ENCODE assay signal across 7 cellular contexts in the genomic region with DNA sequence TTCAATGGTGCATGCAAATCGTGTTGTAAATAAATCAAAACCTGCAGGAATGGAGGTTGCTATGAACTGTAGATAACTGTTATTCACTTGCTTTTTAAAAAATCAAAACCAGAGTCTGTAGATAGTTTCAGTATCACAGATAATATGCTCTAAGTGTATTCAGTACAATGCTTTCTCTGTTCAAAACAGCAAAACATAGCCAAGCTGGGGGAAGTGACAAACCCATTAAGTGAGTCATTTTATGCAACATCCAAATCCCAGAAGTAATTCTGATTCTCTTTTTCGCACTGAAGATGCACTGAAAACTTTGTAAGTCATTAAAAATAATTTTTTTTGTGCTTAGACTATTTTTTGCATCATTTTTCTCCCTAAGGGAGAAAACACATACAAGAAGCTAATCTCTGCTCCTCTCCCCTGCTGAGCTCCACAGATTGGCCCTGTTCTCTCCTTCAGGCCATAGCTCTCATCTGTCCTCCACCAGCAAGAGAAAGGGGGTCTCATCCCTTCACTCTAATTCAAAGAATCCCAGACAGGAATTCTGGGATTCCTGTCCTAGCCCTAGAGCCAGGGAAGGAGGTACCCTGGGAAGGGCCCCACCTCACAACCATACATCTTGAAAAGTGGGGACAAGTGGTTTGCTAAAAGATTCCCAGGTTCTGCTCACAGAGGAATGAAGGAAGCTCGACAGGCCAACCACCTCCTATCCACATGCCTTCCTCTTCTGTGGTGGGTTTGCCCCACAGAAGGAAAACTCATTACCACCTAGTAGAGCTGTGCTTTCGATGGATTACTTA. TPM values are rescaled to one million over a fixed set of nuclear protein-coding genes. Genes with fewer than 3 reads are reported as not detected.
A peak's percentile ranks its signal among the peaks of the same experiment; 100 is the strongest.
DNase-seq lines count a peak whose midpoint lies in the region; ATAC-seq, FAIRE-seq and TF ChIP-seq lines count a peak whose summit lies in the region.

No MANE protein-coding gene starts in this region.

- no peaks in the 10 kb centered on the region for H3K27me3 ChIP-seq in endodermal cell (ENCODE audit: control insufficient read depth, insufficient read depth, low read length, poor library complexity, severe bottlenecking)
- H3K27me3 ChIP-seq in subcutaneous abdominal adipose tissue (ENCODE audit: control insufficient read depth in 5 of 5, insufficient read depth in 4 of 5, low read length in 5 of 5): no peaks in the 10 kb centered on the region

- peak overlapping the region; percentile 69 for H3K27ac Mint-ChIP-seq in endodermal cell

- no peak for TF ChIP-seq CTCF in endodermal cell (conservative IDR thresholded peaks at IDR 0.05)

- no peaks in the 10 kb centered on the region for H3K9me3 Mint-ChIP-seq in endodermal cell

- H3K27me3 Mint-ChIP-seq in endodermal cell (ENCODE audit: insufficient read depth): no peaks in the 10 kb centered on the region

- H3K36me3 ChIP-seq in endodermal cell (ENCODE audit: control insufficient read depth, insufficient read depth, low read length): no peaks in the 10 kb centered on the region
- no peaks in the 10 kb centered on the region for H3K36me3 ChIP-seq in subcutaneous abdominal adipose tissue (ENCODE audit: control insufficient read depth in 5 of 5, insufficient read depth in 5 of 5, low read length in 5 of 5)

- DNase-seq in endodermal cell (peak; percentile 55), GM12891 (ENCODE audit: insufficient read length, low spot score) (no peak), NCI-H524 treated with DMSO at 0.1 percent for 48 hours (lab: John Stamatoyannopoulos, UW) (no peak), NCI-H2029 (lab: John Stamatoyannopoulos, UW) (no peak)

- no peak for FAIRE-seq in GM12891 (lab: Jason Lieb, UNC)

- no peak overlapping the region for H3K27ac ChIP-seq in endodermal cell (ENCODE audit: low read depth, low read length)
- peak overlapping the region; percentile 47 for H3K27ac ChIP-seq in subcutaneous abdominal adipose tissue (ENCODE audit: low read depth, low read length)

- no peak for TF ChIP-seq POLR2A in GM12891 (IDR thresholded peaks at IDR 0.05; ENCODE audit: low read depth, low read length)

- peaks cover 34% of the 10 kb centered on the region for H3K4me1 Mint-ChIP-seq in endodermal cell

- peaks cover 7% of the 10 kb centered on the region for H3K4me1 ChIP-seq in endodermal cell (ENCODE audit: control insufficient read depth, insufficient read depth, low read length)
- H3K4me1 ChIP-seq in subcutaneous abdominal adipose tissue (ENCODE audit: control insufficient read depth in 5 of 5, insufficient read depth in 5 of 5, low read length in 5 of 5): peaks cover 4 to 17% (median 11%) of the 10 kb centered on the region in 5 donors

- H3K9me3 ChIP-seq in endodermal cell (ENCODE audit: control insufficient read depth, low read length) (no peaks in the 10 kb centered on the region), subcutaneous abdominal adipose tissue (ENCODE audit: control insufficient read depth in 5 of 5, low read length in 5 of 5) (no peaks in the 10 kb centered on the region)

- no peaks in the 10 kb centered on the region for H3K36me3 Mint-ChIP-seq in endodermal cell (ENCODE audit: low read depth)

- no peak overlapping the region for H3K4me3 Mint-ChIP-seq in endodermal cell

- H3K4me3 ChIP-seq in endodermal cell (ENCODE audit: low read length) (no peak overlapping the region), subcutaneous abdominal adipose tissue (ENCODE audit: low read depth in 1 of 5, low read length in 5 of 5) (no peak overlapping the region)

- H3K9ac ChIP-seq in endodermal cell (ENCODE audit: extremely low read depth, low read length, poor library complexity, severe bottlenecking) (no peak overlapping the region), subcutaneous abdominal adipose tissue (ENCODE audit: low read length in 5 of 5) (no peak overlapping the region)

- ATAC-seq in GM19351 (IDR thresholded peaks at IDR 0.05; ENCODE audit: unreplicated experiment) (peak; percentile 49), HG03280 (IDR thresholded peaks at IDR 0.05; ENCODE audit: unreplicated experiment) (peak; percentile 75)

- WGBS in endodermal cell (ENCODE audit: insufficient coverage in 1 of 2, insufficient read length in 1 of 2), 2 experiments: 63 to 100% methylated on average over 1 to 4 of the region's 4 CpGs

TF ChIP-seq in GM12891, 5 proteins besides CTCF, POLR2A, EP300 and RAD21:
- TF ChIP-seq SPI1 (IDR thresholded peaks at IDR 0.05; ENCODE audit: low read depth, low read length): no peak
- no peak for TF ChIP-seq PAX5 (IDR thresholded peaks at IDR 0.05; ENCODE audit: insufficient read depth, low read length, severe bottlenecking)
- TF ChIP-seq TAF1 (IDR thresholded peaks at IDR 0.05; ENCODE audit: low read depth, low read length): no peak
- no peak for TF ChIP-seq POU2F2 (IDR thresholded peaks at IDR 0.05; ENCODE audit: low read depth, low read length)
- no peak for TF ChIP-seq POLR2AphosphoS5 (IDR thresholded peaks at IDR 0.05; ENCODE audit: low read depth, low read length)

RNA-seq across cellular contexts. Expression of a gene that starts 4.9 kb away (rescaled TPM):
- total RNA-seq in endodermal cell: 10 to 100 TPM; 14.5 to 18.3 TPM
- polyA plus RNA-seq in endodermal cell (2013, experiment 1 of 2): 16.1 TPM
- 16.3 TPM for polyA plus RNA-seq in endodermal cell (2013, experiment 2 of 2)
- 1.2 TPM for polyA plus RNA-seq in GM12891 (2012; ENCODE audit: low read depth, missing spikeins)
